Comparison of ENCODE assay signal across 10 cellular contexts in the genomic region with DNA sequence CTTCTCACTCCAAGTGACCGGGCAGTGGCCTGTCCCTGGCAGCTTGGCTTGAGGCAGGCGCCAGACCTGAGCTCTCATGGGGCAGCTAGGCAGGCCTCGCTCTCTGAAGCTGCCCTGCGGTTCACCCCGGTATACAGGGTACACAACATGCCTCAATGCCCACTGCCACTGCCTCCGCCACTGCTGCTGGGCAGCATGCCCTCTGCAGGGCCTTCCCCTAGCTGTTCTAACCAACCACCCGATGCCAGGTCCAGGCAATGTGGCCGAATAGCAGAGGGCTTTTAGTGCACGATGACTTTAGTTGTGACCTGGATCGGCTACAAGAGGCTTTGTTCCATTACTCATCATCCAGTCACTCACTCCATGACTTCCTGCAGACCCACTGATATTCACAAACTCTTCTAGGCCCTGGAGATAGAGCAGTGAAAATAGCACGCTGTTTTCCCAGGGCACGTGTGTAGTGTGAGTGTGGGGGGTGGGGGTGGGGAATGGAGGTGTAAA. TPM values are rescaled to one million over a fixed set of nuclear protein-coding genes. Genes with fewer than 3 reads are reported as not detected.
DNase-seq lines count a peak whose midpoint lies in the region; ATAC-seq and TF ChIP-seq lines count a peak whose summit lies in the region.
"Had no signal": no experiment of that assay in that cellular context is flagged by ENCODE, and none has a peak within 500 bp of the region (broad histone marks: within the 10 kb centered on the region; RNA-seq: fewer than 3 reads in every experiment).

No MANE protein-coding gene starts in this region.

- no peak for TF ChIP-seq POLR2A in tibial nerve (IDR thresholded peaks at IDR 0.05)

- TF ChIP-seq CTCF in tibial nerve (IDR thresholded peaks at IDR 0.05): no peak

- no peak for ATAC-seq in central memory CD8-positive, alpha-beta T cell (replicated peaks; ENCODE audit: extremely low read depth, poor library complexity, severe bottlenecking)
- peak; percentile 74 for ATAC-seq in left lobe of liver

- DNase-seq in LoVo (ENCODE audit: low spot score) (peak; percentile 47), left lobe of liver (ENCODE audit: low spot score) (peak; percentile 95), tibial nerve (ENCODE audit: low spot score in 2 of 2) (no peak), NCI-H1092 (lab: John Stamatoyannopoulos, UW) (no peak), COLO829 (ENCODE audit: low spot score) (no peak), DMS53 treated with DMSO at 0.1 percent for 48 hours (lab: John Stamatoyannopoulos, UW; ENCODE audit: unreplicated experiment) (no peak)
- DNase-seq in central memory CD8-positive, alpha-beta T cell (ENCODE audit: low spot score in 2 of 2): no peak
- DNase-seq in activated CD4-positive, alpha-beta T cell treated with anti-CD3 and anti-CD28 coated beads, Interleukin-2, amount 50 U/mL, for 48 hours: no peak
- DNase-seq: endodermal cell had no signal

- peak in 1 of 2 donors; percentile 62 for TF ChIP-seq EP300 in tibial nerve (IDR thresholded peaks at IDR 0.05)

- H3K4me1 Mint-ChIP-seq in central memory CD8-positive, alpha-beta T cell: peaks cover 13% of the 10 kb centered on the region

- no peak overlapping the region for H3K4me3 Mint-ChIP-seq in central memory CD8-positive, alpha-beta T cell
- H3K4me3 Mint-ChIP-seq: endodermal cell had no signal

- peaks cover 35% of the 10 kb centered on the region for H3K27me3 Mint-ChIP-seq in central memory CD8-positive, alpha-beta T cell

- H3K36me3 Mint-ChIP-seq in central memory CD8-positive, alpha-beta T cell (ENCODE audit: insufficient read depth): no peaks in the 10 kb centered on the region

- H3K36me3 ChIP-seq in tibial nerve: no peaks in the 10 kb centered on the region

- peaks cover 6 to 97% (median 69%) of the 10 kb centered on the region in 4 donors for H3K4me1 ChIP-seq in tibial nerve

- H3K27me3 ChIP-seq in tibial nerve: no peaks in the 10 kb centered on the region

- peak overlapping the region in 2 of 4 donors; percentile 30 to 39 for H3K4me3 ChIP-seq in tibial nerve
- H3K4me3 ChIP-seq: SK-N-MC had no signal

- WGBS in tibial nerve, 2 donors: 22 to 24% methylated on average over 7 to 11 of the region's 12 CpGs

- peak overlapping the region; percentile 45 for H3K27ac Mint-ChIP-seq in central memory CD8-positive, alpha-beta T cell (ENCODE audit: low read depth)

- no peaks in the 10 kb centered on the region for H3K9me3 Mint-ChIP-seq in central memory CD8-positive, alpha-beta T cell
- H3K9me3 Mint-ChIP-seq: endodermal cell had no signal

- H3K27ac ChIP-seq in tibial nerve: peak overlapping the region; percentile 76 to 99 (median 88)
- H3K27ac ChIP-seq: SK-N-MC had no signal

- no peaks in the 10 kb centered on the region for H3K9me3 ChIP-seq in tibial nerve

RNA-seq across cellular contexts. Expression of gene CDC42EP4, which starts 19.7 kb away (rescaled TPM):
- 35.5 TPM for total RNA-seq in left lobe of liver
- total RNA-seq in tibial nerve: 100 to 1,000 TPM in 3 of 4 donors, 10 to 100 TPM in 1; 93.3 to 121 (median 117) TPM

RNA-seq across cellular contexts. Expression of gene CPSF4L, which starts 30.4 kb away (rescaled TPM):
- total RNA-seq in left lobe of liver (0.13 TPM), tibial nerve (not detected)

Comparison
In these comparisons a context has a peak if more than half of its experiments do, and no peak if none do; other contexts are left out.
1. DNase-seq: peak in LoVo (single experiment) and left lobe of liver (single experiment); none in central memory CD8-positive, alpha-beta T cell (0 of 2), tibial nerve (0 of 2), NCI-H1092 (single experiment), COLO829 (single experiment), activated CD4-positive, alpha-beta T cell treated with anti-CD3 and anti-CD28 coated beads, Interleukin-2, amount 50 U/mL, for 48 hours (0 of 2) and DMS53 treated with DMSO at 0.1 percent for 48 hours (single experiment).